Comparison of ENCODE assay signal across 14 cellular contexts in the genomic region with DNA sequence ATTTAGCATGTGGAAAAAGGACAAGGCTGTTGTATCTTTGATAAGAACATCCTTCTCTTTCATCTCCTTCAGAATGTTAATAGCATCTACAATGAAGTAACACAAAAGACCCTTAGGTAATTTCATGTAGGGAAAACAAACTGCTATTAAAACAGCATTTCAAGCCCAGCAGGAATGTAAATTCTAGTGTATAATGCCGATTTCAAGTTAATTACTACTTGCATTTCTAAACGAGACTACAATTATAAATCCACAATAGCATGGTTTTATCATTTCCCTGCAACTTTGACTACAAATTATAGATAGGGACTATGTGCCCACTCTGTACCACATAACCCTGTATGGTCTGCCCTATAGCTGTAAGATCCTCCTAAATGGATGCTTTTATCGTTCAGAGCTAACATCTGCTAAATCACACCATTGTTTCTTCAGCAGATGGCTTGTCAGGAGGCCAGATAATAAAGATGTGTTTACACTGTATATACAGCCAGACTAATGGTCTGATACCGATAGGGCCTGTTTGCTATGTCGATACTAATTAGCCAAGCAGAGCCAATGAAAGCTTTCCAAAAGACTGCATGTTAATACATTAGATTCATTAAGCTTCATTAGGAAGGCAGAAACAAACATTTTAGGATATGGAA. TPM values are rescaled to one million over a fixed set of nuclear protein-coding genes. Genes with fewer than 3 reads are reported as not detected.
DNase-seq lines count a peak whose midpoint lies in the region; ATAC-seq, FAIRE-seq and TF ChIP-seq lines count a peak whose summit lies in the region.
"Had no signal": no experiment of that assay in that cellular context is flagged by ENCODE, and none has a peak within 500 bp of the region (broad histone marks: within the 10 kb centered on the region; RNA-seq: fewer than 3 reads in every experiment).

No MANE protein-coding gene starts in this region.

- H3K4me3 Mint-ChIP-seq in endodermal cell, result no peak overlapping the region
- H3K4me3 Mint-ChIP-seq: natural killer cell had no signal

- no peak for DNase-seq in HTR-8/SVneo (ENCODE audit: insufficient read length, low spot score)
- peak; percentile 87 to 98 for DNase-seq in NCI-H1930 (lab: John Stamatoyannopoulos, UW)
- DNase-seq in retina, result peak; percentile 22
- DNase-seq in stimulated activated CD4-positive, alpha-beta T cell treated with anti-CD3 and anti-CD28 coated beads, Interleukin-4, amount 100 ng/mL, for 4 hours, result no peak
- DNase-seq in GM10248 (ENCODE audit: extremely low spot score), result no peak
- no peak for DNase-seq in endodermal cell
- DNase-seq: activated CD4-positive, CD25-positive, alpha-beta regulatory T cell treated with anti-CD3 and anti-CD28 coated beads, Interleukin-2, amount 50 U/mL, for 72 hours; natural killer cell; OCI-M1; stimulated activated naive CD8-positive, alpha-beta T cell treated with anti-CD3 and anti-CD28 coated beads, Interleukin-15, Interleukin-2, amounts not matched to agents 100 U/mL and 50 U/mL, for 24 hours had no signal

- H3K4me1 ChIP-seq in endodermal cell (ENCODE audit: control insufficient read depth, insufficient read depth, low read length), result no peaks in the 10 kb centered on the region

- H3K9ac ChIP-seq in endodermal cell (ENCODE audit: extremely low read depth, low read length, poor library complexity, severe bottlenecking), result no peak overlapping the region

- peaks cover 91% of the 10 kb centered on the region for H3K36me3 ChIP-seq in endodermal cell (ENCODE audit: control insufficient read depth, insufficient read depth, low read length)

- H3K9me3 Mint-ChIP-seq in endodermal cell, result no peaks in the 10 kb centered on the region
- H3K9me3 Mint-ChIP-seq: natural killer cell had no signal

- ATAC-seq in SK-N-SH treated with all-trans-retinoic acid at 6 μM for 48 hours, result peak; percentile 46; the same call in 1 of the 3 replicates
- ATAC-seq: esophagus mucosa; natural killer cell; sciatic nerve; stimulated activated naive CD8-positive, alpha-beta T cell treated with anti-CD3 and anti-CD28 coated beads, Interleukin-15, Interleukin-2, amounts not matched to agents 100 U/mL and 50 U/mL, for 24 hours had no signal

- H3K27me3 Mint-ChIP-seq in endodermal cell (ENCODE audit: insufficient read depth), result no peaks in the 10 kb centered on the region

- H3K27me3 ChIP-seq in endodermal cell (ENCODE audit: control insufficient read depth, insufficient read depth, low read length, poor library complexity, severe bottlenecking), result no peaks in the 10 kb centered on the region

- TF ChIP-seq CTCF in GM10248 (IDR thresholded peaks at IDR 0.05; ENCODE audit: control extremely low read depth, extremely low read depth, low read depth, missing control alignments) (no peak), endodermal cell (conservative IDR thresholded peaks at IDR 0.05) (no peak)

- H3K4me1 Mint-ChIP-seq in endodermal cell, result peaks cover 5% of the 10 kb centered on the region
- H3K4me1 Mint-ChIP-seq: natural killer cell had no signal

- H3K4me3 ChIP-seq in endodermal cell (ENCODE audit: low read length), result no peak overlapping the region

- no peak overlapping the region for H3K27ac Mint-ChIP-seq in endodermal cell
- H3K27ac Mint-ChIP-seq: natural killer cell had no signal

- CTCF ChIA-PET in GM10248 (lab: Yijun Ruan, JAX), result interaction anchor here (1.5 kb wide), 2 partner anchors 12 to 20 kb away, joined by 3 to 5 read pairs; no protein-coding TSS in a partner anchor

- no peaks in the 10 kb centered on the region for H3K9me3 ChIP-seq in endodermal cell (ENCODE audit: control insufficient read depth, low read length)

- peak; percentile 4 for FAIRE-seq in HTR-8/SVneo (lab: Jason Lieb, UNC)
- FAIRE-seq: colon had no signal

- H3K27ac ChIP-seq in endodermal cell (ENCODE audit: low read depth, low read length), result no peak overlapping the region

- WGBS in endodermal cell (ENCODE audit: insufficient coverage in 1 of 2, insufficient read length in 1 of 2), 2 experiments, result 90 to 98% methylated on average over 5 of the region's 5 CpGs

- peaks cover 70% of the 10 kb centered on the region for H3K36me3 Mint-ChIP-seq in endodermal cell (ENCODE audit: low read depth)

- POLR2A ChIA-PET in GM10248 (lab: Yijun Ruan, JAX), result no interaction called here

TF ChIP-seq in SK-N-SH treated with all-trans-retinoic acid at 6 μM for 48 hours, 23 proteins besides CTCF, POLR2A, EP300 and RAD21:
- TF ChIP-seq TCF4 (CRISPR knock-in tag; IDR thresholded peaks at IDR 0.05; ENCODE audit: borderline replicate concordance) (peak; percentile 97), ZNF8 (CRISPR knock-in tag; IDR thresholded peaks at IDR 0.05) (peak; percentile 47; the same call in 1 of the 2 replicates), TSHZ2 (CRISPR knock-in tag; IDR thresholded peaks at IDR 0.05) (peak; percentile 92), TOX (CRISPR knock-in tag; IDR thresholded peaks at IDR 0.05; ENCODE audit: borderline replicate concordance) (no peak), ESRRG (CRISPR knock-in tag; IDR thresholded peaks at IDR 0.05) (0 out of 2 replicates have a peak, but pooled peaks have one; percentile 39), RARB (CRISPR knock-in tag; IDR thresholded peaks at IDR 0.05) (no peak), ARNTL (CRISPR knock-in tag; IDR thresholded peaks at IDR 0.05; ENCODE audit: borderline replicate concordance, low read depth) (0 out of 2 replicates have a peak, but pooled peaks have one; percentile 42), CSRNP3 (CRISPR knock-in tag; IDR thresholded peaks at IDR 0.05) (0 out of 2 replicates have a peak, but pooled peaks have one; percentile 46), SNAI2 (CRISPR knock-in tag; IDR thresholded peaks at IDR 0.05) (no peak)

RNA-seq across cellular contexts. Expression of gene LRPPRC, which starts 51.9 kb away (rescaled TPM):
- 100 to 1,000 TPM; 117 to 135 TPM for total RNA-seq in endodermal cell
- 99.2 TPM for polyA plus RNA-seq in endodermal cell (2013, experiment 1 of 2)
- 89.4 TPM for polyA plus RNA-seq in endodermal cell (2013, experiment 2 of 2)

Comparison
In these comparisons a context has a peak if more than half of its experiments do, and no peak if none do; other contexts are left out.
1. DNase-seq: peak in NCI-H1930 (2 of 2) and retina (single experiment); none in HTR-8/SVneo (single experiment), stimulated activated CD4-positive, alpha-beta T cell treated with anti-CD3 and anti-CD28 coated beads, Interleukin-4, amount 100 ng/mL, for 4 hours (0 of 2), GM10248 (single experiment) and endodermal cell (single experiment).